Comparison of ENCODE assay signal across 25 cellular contexts in the genomic region with DNA sequence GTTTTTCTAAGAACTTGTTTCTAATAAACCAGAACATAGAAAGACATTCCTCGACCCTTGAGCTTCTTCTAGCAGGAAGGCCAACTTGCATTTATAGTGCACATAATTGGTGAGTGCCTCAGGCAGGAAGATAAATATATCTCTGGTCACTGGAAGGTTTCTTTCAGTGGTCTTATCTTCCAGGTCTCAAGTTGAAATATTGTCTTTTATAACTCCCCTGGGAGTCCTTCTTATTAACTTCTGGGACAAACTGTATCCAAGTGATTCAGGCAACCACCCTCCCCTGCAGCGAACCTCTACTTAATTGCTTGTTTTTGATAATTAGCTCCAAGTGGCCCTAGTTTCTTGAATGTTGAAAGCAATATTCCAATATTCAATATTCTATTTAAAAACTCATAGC.
"Had no signal": no experiment of that assay in that cellular context is flagged by ENCODE, and none has a peak within 500 bp of the region (broad histone marks: within the 10 kb centered on the region; RNA-seq: fewer than 3 reads in every experiment).

No MANE protein-coding gene starts in this region.

- H3K4me1 Mint-ChIP-seq: naive B cell; stimulated activated memory B cell treated with anti-CD40 and anti-IgM and Interleukin-4, amounts not matched to agents 10 μg/mL and 1 μg/mL and 100 μg/mL, for 72 hours; stimulated activated naive CD8-positive, alpha-beta T cell treated with anti-CD3 and anti-CD28 coated beads, Interleukin-15, amount 100 ng/mL, for 72 hours had no signal

- H3K27me3 ChIP-seq: left lung, ovary, right atrium auricular region, right lobe of liver, tibial nerve, vagina had no signal

- H3K4me1 ChIP-seq: left lung, lower lobe of right lung, right atrium auricular region, right lobe of liver, tibial nerve, vagina had no signal

- H3K27ac Mint-ChIP-seq: naive B cell; natural killer cell treated with Interleukin-12 subunit alpha and Interleukin-12 subunit beta and Interleukin-15 and Interleukin-18, amount 100 ng/mL, for 72 hours; progenitor cell of endocrine pancreas; stimulated activated memory B cell treated with anti-CD40 and anti-IgM and Interleukin-4, amounts not matched to agents 10 μg/mL and 1 μg/mL and 100 μg/mL, for 72 hours; stimulated activated naive CD8-positive, alpha-beta T cell treated with anti-CD3 and anti-CD28 coated beads, Interleukin-15, amount 100 ng/mL, for 72 hours; type B pancreatic cell had no signal

- H3K9me3 ChIP-seq: left lung, lower lobe of right lung, ovary, right atrium auricular region, right lobe of liver, tibial nerve, vagina had no signal

- H3K4me3 Mint-ChIP-seq: naive B cell; natural killer cell treated with Interleukin-12 subunit alpha and Interleukin-12 subunit beta and Interleukin-15 and Interleukin-18, amount 100 ng/mL, for 72 hours; stimulated activated memory B cell treated with anti-CD40 and anti-IgM and Interleukin-4, amounts not matched to agents 10 μg/mL and 1 μg/mL and 100 μg/mL, for 72 hours; stimulated activated naive CD8-positive, alpha-beta T cell treated with anti-CD3 and anti-CD28 coated beads, Interleukin-15, amount 100 ng/mL, for 72 hours; type B pancreatic cell had no signal

- H3K9me3 Mint-ChIP-seq: naive B cell; stimulated activated memory B cell treated with anti-CD40 and anti-IgM and Interleukin-4, amounts not matched to agents 10 μg/mL and 1 μg/mL and 100 μg/mL, for 72 hours; stimulated activated naive CD8-positive, alpha-beta T cell treated with anti-CD3 and anti-CD28 coated beads, Interleukin-15, amount 100 ng/mL, for 72 hours; type B pancreatic cell had no signal

- H3K36me3 ChIP-seq: left lung, lower lobe of right lung, ovary, right atrium auricular region, right lobe of liver, tibial nerve, vagina had no signal

- H3K4me3 ChIP-seq: left lung, lower lobe of right lung, ovary, right atrium auricular region, right lobe of liver, smooth muscle cell, tibial nerve, vagina had no signal

- DNase-seq: hippocampal formation; kidney; left colon; left lung; lower lobe of right lung; mammary epithelial cell; mesenchymal stem cell; naive B cell; ovary; right lobe of liver; stimulated activated CD4-positive, alpha-beta T cell treated with anti-CD3 and anti-CD28 coated beads, Interleukin-1b, Interleukin-23, amount 100 ng/mL, for 48 hours; stimulated activated CD4-positive, alpha-beta T cell treated with anti-CD3 and anti-CD28 coated beads, Interleukin-2, amount 100 ng/mL, for 48 hours; stimulated activated CD4-positive, alpha-beta T cell treated with anti-CD3 and anti-CD28 coated beads, Interleukin-4, amount 100 ng/mL, for 4 hours; stimulated activated CD8-positive, alpha-beta memory T cell treated with anti-CD3 and anti-CD28 coated beads, Interleukin-4, amount 100 ng/mL, for 48 hours; stimulated activated naive CD4-positive, alpha-beta T cell treated with Interleukin-2 at 50 U/mL for 16 hours; stimulated activated naive CD8-positive, alpha-beta T cell treated with anti-CD3 and anti-CD28 coated beads, Interleukin-15, amount 100 ng/mL, for 72 hours; substantia nigra had no signal

- H3K36me3 Mint-ChIP-seq: naive B cell; natural killer cell treated with Interleukin-12 subunit alpha and Interleukin-12 subunit beta and Interleukin-15 and Interleukin-18, amount 100 ng/mL, for 72 hours; stimulated activated memory B cell treated with anti-CD40 and anti-IgM and Interleukin-4, amounts not matched to agents 10 μg/mL and 1 μg/mL and 100 μg/mL, for 72 hours; type B pancreatic cell had no signal

- H3K27me3 Mint-ChIP-seq: naive B cell; natural killer cell treated with Interleukin-12 subunit alpha and Interleukin-12 subunit beta and Interleukin-15 and Interleukin-18, amount 100 ng/mL, for 72 hours; progenitor cell of endocrine pancreas; stimulated activated memory B cell treated with anti-CD40 and anti-IgM and Interleukin-4, amounts not matched to agents 10 μg/mL and 1 μg/mL and 100 μg/mL, for 72 hours; stimulated activated naive CD8-positive, alpha-beta T cell treated with anti-CD3 and anti-CD28 coated beads, Interleukin-15, amount 100 ng/mL, for 72 hours; type B pancreatic cell had no signal

- ATAC-seq: left colon; left lung; lower lobe of right lung; natural killer cell treated with Interleukin-12 subunit alpha and Interleukin-12 subunit beta and Interleukin-15 and Interleukin-18, amount 100 ng/mL, for 72 hours; right lobe of liver; stimulated activated memory B cell treated with anti-CD40 and anti-IgM and Interleukin-4, amounts not matched to agents 10 μg/mL and 1 μg/mL and 100 μg/mL, for 72 hours; stimulated activated naive CD8-positive, alpha-beta T cell treated with anti-CD3 and anti-CD28 coated beads, Interleukin-15, amount 100 ng/mL, for 72 hours had no signal

- H3K27ac ChIP-seq: left lung, lower lobe of right lung, ovary, right atrium auricular region, right lobe of liver, tibial nerve, vagina had no signal
